ENCODE assay signal across 8 cellular contexts in genomic region chr2:167292430-167293171, GRCh38. TPM values are rescaled to one million over a fixed set of nuclear protein-coding genes. Genes with fewer than 3 reads are reported as not detected.
DNase-seq lines count a peak whose midpoint lies in the region; ATAC-seq lines count a peak whose summit lies in the region.

B3GALT1 (plus strand) TSS chr2:167293001.

- H4K8ac ChIP-seq in mesendoderm (ENCODE audit: low read depth, low read length) = no peak within 1 kb of the TSS

- H3K4ac ChIP-seq in mesendoderm (ENCODE audit: low read depth, low read length) = peak within 1 kb of the TSS; percentile 85

- no peaks in the 10 kb centered on the region for H3K36me3 ChIP-seq in mesendoderm (ENCODE audit: control insufficient read depth, insufficient read depth, low read length)

- H3K18ac ChIP-seq in mesendoderm (ENCODE audit: low read length) = peak within 1 kb of the TSS; percentile 83

- H2BK120ac ChIP-seq in mesendoderm (ENCODE audit: low read depth, low read length) = no peak within 1 kb of the TSS

- H3K4me3 ChIP-seq in mesendoderm (ENCODE audit: low read length) = peak within 1 kb of the TSS; percentile 52

- peak within 1 kb of the TSS; percentile 91 for H3K27ac ChIP-seq in mesendoderm (ENCODE audit: low read depth, low read length)

- no peak within 1 kb of the TSS for H2AK5ac ChIP-seq in mesendoderm (ENCODE audit: low read length)

- H3K4me1 ChIP-seq in mesendoderm (ENCODE audit: control insufficient read depth, low read depth, low read length) = peaks cover 4% of the 10 kb centered on the region

- no CpG with 5 or more reads among the region's 79 CpGs for WGBS in mesendoderm (ENCODE audit: extremely low coverage, insufficient coverage, low lambda C conversion rate)

- no peaks in the 10 kb centered on the region for H3K79me1 ChIP-seq in mesendoderm (ENCODE audit: low read length)

- no peak within 1 kb of the TSS for H2BK5ac ChIP-seq in mesendoderm (ENCODE audit: low read length)

- H4K5ac ChIP-seq in mesendoderm (ENCODE audit: low read length) = no peak within 1 kb of the TSS

- peak within 1 kb of the TSS; percentile 80 for H3K56ac ChIP-seq in mesendoderm (ENCODE audit: low read length)

- H3K79me2 ChIP-seq in mesendoderm (ENCODE audit: control insufficient read depth, insufficient read depth, low read length) = peaks cover 5% of the 10 kb centered on the region

- peak; percentile 96 for DNase-seq in COLO668 (lab: John Stamatoyannopoulos, UW; ENCODE audit: unreplicated experiment)
- DNase-seq in NCI-H524 (lab: John Stamatoyannopoulos, UW) = peak; percentile 84 to 95
- peak; percentile 33 for DNase-seq in activated CD8-positive, alpha-beta memory T cell treated with anti-CD3 and anti-CD28 coated beads, Interleukin-2, amount 50 U/mL, for 4 hours
- DNase-seq in epidermal melanocyte (ENCODE audit: insufficient read length, low spot score) = peak; percentile 91
- DNase-seq in mesendoderm = peak; percentile 98
- DNase-seq in stimulated activated CD8-positive, alpha-beta memory T cell treated with anti-CD3 and anti-CD28 coated beads, Interleukin-4, amount 100 ng/mL, for 48 hours = peak; percentile 73

- peaks cover 4% of the 10 kb centered on the region for H3K27me3 ChIP-seq in mesendoderm (ENCODE audit: insufficient read depth, low read length, poor library complexity)

- H3K4me2 ChIP-seq in mesendoderm (ENCODE audit: low read length) = peak within 1 kb of the TSS; percentile 92

- H3K9ac ChIP-seq in mesendoderm (ENCODE audit: low read length) = peak within 1 kb of the TSS; percentile 66

- H3K23ac ChIP-seq in mesendoderm (ENCODE audit: low read length) = no peak within 1 kb of the TSS

- H2BK15ac ChIP-seq in mesendoderm (replicated peaks; ENCODE audit: low read depth) = no peak within 1 kb of the TSS

- ATAC-seq in GM19438 (IDR thresholded peaks at IDR 0.05; ENCODE audit: low read depth, unreplicated experiment) = peak; percentile 100
- peak; percentile 99 for ATAC-seq in HG03469 (IDR thresholded peaks at IDR 0.05; ENCODE audit: unreplicated experiment)

RNA-seq across cellular contexts. Expression of gene B3GALT1, which starts in this region (rescaled TPM):
- 4.5 TPM for polyA plus RNA-seq in mesendoderm (2013, experiment 1 of 2)
- polyA plus RNA-seq in mesendoderm (2013, experiment 2 of 2) = 4.8 TPM

Comparison
In these comparisons a context has a peak if more than half of its experiments do, and no peak if none do; other contexts are left out.
1. Peak in every context shown above with its lines: DNase-seq, ATAC-seq, H3K4me3 ChIP-seq and H3K27ac ChIP-seq.
2. DNase-seq: peak in every context shown above with its lines; median percentile 98 in mesendoderm; 96 in COLO668; 91 in epidermal melanocyte; 90 in NCI-H524; 73 in stimulated activated CD8-positive, alpha-beta memory T cell treated with anti-CD3 and anti-CD28 coated beads, Interleukin-4, amount 100 ng/mL, for 48 hours; 33 in activated CD8-positive, alpha-beta memory T cell treated with anti-CD3 and anti-CD28 coated beads, Interleukin-2, amount 50 U/mL, for 4 hours.